Comparison of ENCODE assay signal across 8 cellular contexts in genomic region chr3:4980229-4981159, GRCh38. TPM values are rescaled to one million over a fixed set of nuclear protein-coding genes. Genes with fewer than 3 reads are reported as not detected.
DNase-seq lines count a peak whose midpoint lies in the region; ATAC-seq and TF ChIP-seq lines count a peak whose summit lies in the region.

No MANE protein-coding gene starts in this region.

- no peaks in the 10 kb centered on the region for H3K27me3 ChIP-seq in duodenal mucosa (ENCODE audit: control insufficient read depth in 1 of 2, insufficient read depth in 2 of 2, low read length in 2 of 2)
- H3K27me3 ChIP-seq in lower lobe of right lung (ENCODE audit: low read depth) = no peaks in the 10 kb centered on the region

- H3K9me3 ChIP-seq in duodenal mucosa (ENCODE audit: control insufficient read depth in 1 of 2, low read length in 2 of 2) (no peaks in the 10 kb centered on the region), lower lobe of right lung (no peaks in the 10 kb centered on the region)

- no peaks in the 10 kb centered on the region for H3K27me3 Mint-ChIP-seq in activated CD8-positive, alpha-beta T cell treated with anti-CD3 and anti-CD28 coated beads for 36 hours

- H3K36me3 ChIP-seq in duodenal mucosa (ENCODE audit: control insufficient read depth in 1 of 2, insufficient read depth in 2 of 2, low read length in 2 of 2) (peaks cover 25% of the 10 kb centered on the region in 2 donors), lower lobe of right lung (peaks cover 23% of the 10 kb centered on the region)

- DNase-seq in GM04503 (ENCODE audit: low read depth) = peak; percentile 70
- DNase-seq in NCI-H82 (lab: John Stamatoyannopoulos, UW) = peak; percentile 91
- peak; percentile 95 for DNase-seq in activated CD8-positive, alpha-beta T cell treated with anti-CD3 and anti-CD28 coated beads for 36 hours
- DNase-seq in lower lobe of right lung = peak; percentile 91
- DNase-seq in stimulated activated CD4-positive, alpha-beta T cell treated with anti-CD3 and anti-CD28 coated beads, Interleukin-4, amount 100 ng/mL, for 48 hours (ENCODE audit: low read depth in 2 of 2) = peak; percentile 91 to 94

- H3K4me3 ChIP-seq in duodenal mucosa (ENCODE audit: low read depth in 1 of 2, low read length in 2 of 2) = peak overlapping the region; percentile 85 to 99
- peak overlapping the region; percentile 94 for H3K4me3 ChIP-seq in lower lobe of right lung

- CTCF ChIA-PET in activated CD8-positive, alpha-beta T cell treated with anti-CD3 and anti-CD28 coated beads for 36 hours (lab: Charles Lee) = interaction anchor here (0.6 to 12.3 kb wide), 35 partner anchors 11 to 270 kb away, joined by 3 to 148 read pairs (median 4); no protein-coding TSS in a partner anchor

- H3K4me1 ChIP-seq in duodenal mucosa (ENCODE audit: control insufficient read depth in 1 of 2, insufficient read depth in 2 of 2, low read length in 2 of 2) = peaks cover 53% of the 10 kb centered on the region in 2 donors
- peaks cover 59% of the 10 kb centered on the region for H3K4me1 ChIP-seq in lower lobe of right lung

- intact Hi-C loops in activated CD8-positive, alpha-beta T cell treated with anti-CD3 and anti-CD28 coated beads for 36 hours (cut with micrococcal nuclease) = loop anchor here (1.0 to 5.0 kb wide), 3 partner anchors 42 to 212 kb away; no protein-coding TSS in a partner anchor
- intact Hi-C loops in lower lobe of right lung (cut with DNase I) = no loop called here

- H3K36me3 Mint-ChIP-seq in activated CD8-positive, alpha-beta T cell treated with anti-CD3 and anti-CD28 coated beads for 36 hours (ENCODE audit: low read depth) = peaks cover 59% of the 10 kb centered on the region

- no peaks in the 10 kb centered on the region for H3K9me3 Mint-ChIP-seq in activated CD8-positive, alpha-beta T cell treated with anti-CD3 and anti-CD28 coated beads for 36 hours

- H3K27ac ChIP-seq in duodenal mucosa (ENCODE audit: low read depth, low read length) = peak overlapping the region; percentile 96
- peak overlapping the region; percentile 99 for H3K27ac ChIP-seq in lower lobe of right lung

- peak overlapping the region; percentile 91 for H3K27ac Mint-ChIP-seq in activated CD8-positive, alpha-beta T cell treated with anti-CD3 and anti-CD28 coated beads for 36 hours

- H3K9ac ChIP-seq in duodenal mucosa (ENCODE audit: low read depth in 1 of 2, low read length in 2 of 2) = peak overlapping the region; percentile 89 to 100

- POLR2A ChIA-PET in activated CD8-positive, alpha-beta T cell treated with anti-CD3 and anti-CD28 coated beads for 36 hours (lab: Charles Lee) = interaction anchor here (0.6 to 13.9 kb wide), 25 partner anchors 13 to 269 kb away, joined by 3 to 434 read pairs (median 5); no protein-coding TSS in a partner anchor

- H3K4me3 Mint-ChIP-seq in activated CD8-positive, alpha-beta T cell treated with anti-CD3 and anti-CD28 coated beads for 36 hours = peak overlapping the region; percentile 92

- ATAC-seq in HG03066 (IDR thresholded peaks at IDR 0.05; ENCODE audit: low read depth, unreplicated experiment) = peak; percentile 7
- peak; percentile 10 for ATAC-seq in activated CD8-positive, alpha-beta T cell treated with anti-CD3 and anti-CD28 coated beads for 36 hours
- ATAC-seq in lower lobe of right lung = peak; percentile 31 to 44
- ATAC-seq in GM18873 (IDR thresholded peaks at IDR 0.05; ENCODE audit: low FRiP score, unreplicated experiment) = no peak

- TF ChIP-seq CTCF in activated CD8-positive, alpha-beta T cell treated with anti-CD3 and anti-CD28 coated beads for 36 hours (IDR thresholded peaks at IDR 0.05) = peak; percentile 93
- peak; percentile 97 for TF ChIP-seq CTCF in lower lobe of right lung (IDR thresholded peaks at IDR 0.05)

- H3K4me1 Mint-ChIP-seq in activated CD8-positive, alpha-beta T cell treated with anti-CD3 and anti-CD28 coated beads for 36 hours (ENCODE audit: low read depth) = peaks cover 45% of the 10 kb centered on the region

RNA-seq across cellular contexts. Expression of gene BHLHE40, which starts 1.3 kb away (rescaled TPM):
- total RNA-seq in activated CD8-positive, alpha-beta T cell treated with anti-CD3 and anti-CD28 coated beads for 36 hours = 100 to 1,000 TPM; 456 to 470 TPM
- 84.8 TPM for total RNA-seq in lower lobe of right lung
